In the genomic region with DNA sequence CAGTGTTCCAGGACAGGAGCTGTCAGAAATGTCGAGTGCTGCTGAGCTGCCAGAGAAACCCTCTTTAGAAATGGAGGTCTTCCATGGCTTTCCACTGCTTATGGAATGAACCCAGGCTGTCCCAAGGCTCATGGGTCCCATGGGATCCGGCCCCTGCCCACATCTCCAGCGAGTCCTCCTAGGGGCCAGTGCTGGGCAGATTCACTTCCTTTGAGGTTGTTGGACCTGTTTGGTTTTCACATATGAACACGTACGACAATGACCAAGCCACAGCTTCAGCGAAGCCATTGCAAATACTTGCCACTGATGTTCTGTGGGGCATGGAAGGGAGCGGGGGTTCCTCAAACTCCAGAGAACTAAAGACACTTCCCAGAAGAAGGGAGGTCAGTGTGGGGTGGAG, we compare ENCODE assay signal across 13 cellular contexts.
DNase-seq lines count a peak whose midpoint lies in the region; ATAC-seq and TF ChIP-seq lines count a peak whose summit lies in the region.
"Had no signal": no experiment of that assay in that cellular context is flagged by ENCODE, and none has a peak within 500 bp of the region (broad histone marks: within the 10 kb centered on the region; RNA-seq: fewer than 3 reads in every experiment).

No MANE protein-coding gene starts in this region.

- no peak overlapping the region for H3K9ac ChIP-seq in HCT116 (ENCODE audit: low read length)
- H3K9ac ChIP-seq: BLaER1 treated with 17β-estradiol and CSF1 and Interleukin-3, amounts not matched to agents 10 nM and 100 nM had no signal

- H3K4me1 ChIP-seq in HCT116 (ENCODE audit: control insufficient read depth in 1 of 2, insufficient read depth in 2 of 2, low read length in 2 of 2) (peaks cover 0 to 17% of the 10 kb centered on the region in 2 experiments; a peak in 2 of 4 replicates), esophagus muscularis mucosa (no peaks in the 10 kb centered on the region), vagina (no peaks in the 10 kb centered on the region)

- peaks cover 6% of the 10 kb centered on the region for H3K9me3 Mint-ChIP-seq in activated naive CD4-positive, alpha-beta T cell treated with anti-CD3 and anti-CD28 coated beads for 36 hours
- H3K9me3 Mint-ChIP-seq: CD8-positive, alpha-beta T cell had no signal

- no peak overlapping the region for H2AFZ ChIP-seq in HCT116 (ENCODE audit: low read depth, low read length, poor library complexity, severe bottlenecking)

- ATAC-seq in HCT116: no peak
- ATAC-seq: CD8-positive, alpha-beta T cell had no signal

- 91% methylated on average over 4 of the region's 7 CpGs for WGBS in esophagus muscularis mucosa

- H3K4me2 ChIP-seq in HCT116 (ENCODE audit: low read length): peak overlapping the region; percentile 32; the same call in 1 of the 2 replicates
- H3K4me2 ChIP-seq: BLaER1 treated with 17β-estradiol and CSF1 and Interleukin-3, amounts not matched to agents 10 nM and 100 nM had no signal

- H3K27ac Mint-ChIP-seq in activated naive CD4-positive, alpha-beta T cell treated with anti-CD3 and anti-CD28 coated beads for 36 hours: no peak overlapping the region
- H3K27ac Mint-ChIP-seq: B cell; CD8-positive, alpha-beta T cell; H9 had no signal

- TF ChIP-seq POLR2A in HCT116 (IDR thresholded peaks at IDR 0.05; ENCODE audit: borderline replicate concordance, extremely low read depth, insufficient read depth, insufficient read length): no peak
- no peak for TF ChIP-seq POLR2A in esophagus muscularis mucosa (IDR thresholded peaks at IDR 0.05; ENCODE audit: low read depth)
- TF ChIP-seq POLR2A in vagina (IDR thresholded peaks at IDR 0.05): no peak

- H3K79me2 ChIP-seq in HCT116 (ENCODE audit: insufficient read depth, low read length): no peaks in the 10 kb centered on the region

- TF ChIP-seq EP300 in esophagus muscularis mucosa (IDR thresholded peaks at IDR 0.05): no peak

- no peak overlapping the region for H3K27ac ChIP-seq in HCT116 (ENCODE audit: low read depth, low read length)
- H3K27ac ChIP-seq in esophagus muscularis mucosa (replicated peaks in 1 of 4): no peak overlapping the region
- no peak overlapping the region for H3K27ac ChIP-seq in vagina
- H3K27ac ChIP-seq: BLaER1 treated with 17β-estradiol and CSF1 and Interleukin-3, amounts not matched to agents 10 nM and 100 nM had no signal

- no peak for TF ChIP-seq RAD21 in HCT116 (IDR thresholded peaks at IDR 0.05; ENCODE audit: low read depth)

- H3K4me1 Mint-ChIP-seq in activated naive CD4-positive, alpha-beta T cell treated with anti-CD3 and anti-CD28 coated beads for 36 hours (ENCODE audit: low read depth): no peaks in the 10 kb centered on the region
- H3K4me1 Mint-ChIP-seq: B cell, H9 had no signal

- H3K27me3 ChIP-seq in HCT116 (ENCODE audit: insufficient read depth, low read length) (peaks cover 4% of the 10 kb centered on the region; the same call in 1 of the 2 replicates), esophagus muscularis mucosa (peaks cover 0 to 44% (median 0%) of the 10 kb centered on the region in 4 donors), vagina (no peaks in the 10 kb centered on the region)
- H3K27me3 ChIP-seq: BLaER1 treated with 17β-estradiol and CSF1 and Interleukin-3, amounts not matched to agents 10 nM and 100 nM had no signal

- H3K9me2 ChIP-seq in HCT116 (ENCODE audit: insufficient read depth): no peaks in the 10 kb centered on the region

- H3K9me3 ChIP-seq in HCT116 (ENCODE audit: control insufficient read depth in 1 of 2, insufficient read depth in 1 of 2, low read depth in 1 of 2, low read length in 2 of 2) (peaks cover 0 to 4% of the 10 kb centered on the region in 2 experiments; a peak in 1 of 4 replicates), esophagus muscularis mucosa (peaks cover 0 to 10% (median 6%) of the 10 kb centered on the region in 4 donors), vagina (no peaks in the 10 kb centered on the region)

- peaks cover 14% of the 10 kb centered on the region for H3K27me3 Mint-ChIP-seq in activated naive CD4-positive, alpha-beta T cell treated with anti-CD3 and anti-CD28 coated beads for 36 hours (ENCODE audit: low read depth)

- H4K20me1 ChIP-seq in HCT116 (ENCODE audit: insufficient read depth): no peaks in the 10 kb centered on the region
- H4K20me1 ChIP-seq: BLaER1 treated with 17β-estradiol and CSF1 and Interleukin-3, amounts not matched to agents 10 nM and 100 nM had no signal

- CTCF ChIA-PET in HCT116 (lab: Charles Lee): no interaction called here
- CTCF ChIA-PET in activated naive CD4-positive, alpha-beta T cell treated with anti-CD3 and anti-CD28 coated beads for 36 hours (lab: Charles Lee): no interaction called here

- H3K36me3 Mint-ChIP-seq in activated naive CD4-positive, alpha-beta T cell treated with anti-CD3 and anti-CD28 coated beads for 36 hours (ENCODE audit: low read depth): no peaks in the 10 kb centered on the region
- H3K36me3 Mint-ChIP-seq: CD8-positive, alpha-beta T cell had no signal

- no peak overlapping the region for H3K4me3 ChIP-seq in HCT116 (replicated peaks in 1 of 2; ENCODE audit: low read depth in 1 of 2, low read length in 2 of 2)
- no peak overlapping the region for H3K4me3 ChIP-seq in esophagus muscularis mucosa
- no peak overlapping the region for H3K4me3 ChIP-seq in vagina
- H3K4me3 ChIP-seq: BLaER1 treated with 17β-estradiol and CSF1 and Interleukin-3, amounts not matched to agents 10 nM and 100 nM had no signal

- TF ChIP-seq CTCF in HCT116 (IDR thresholded peaks at IDR 0.05 in 2 of 3, conservative IDR thresholded peaks at IDR 0.05 in 1 of 3; ENCODE audit: borderline replicate concordance in 1 of 3, insufficient read depth in 1 of 3, low read depth in 2 of 3, low read length in 2 of 3) (no peak), esophagus muscularis mucosa (IDR thresholded peaks at IDR 0.05) (no peak), vagina (IDR thresholded peaks at IDR 0.05) (no peak)

- RAD21 ChIA-PET in HCT116 (lab: Charles Lee; ENCODE audit: low non-redundant PET in 1 of 2, low total read pairs in 2 of 2, uncharacterized antibody in 2 of 2, unreplicated experiment in 2 of 2): no interaction called here

- H3K4me3 Mint-ChIP-seq in activated naive CD4-positive, alpha-beta T cell treated with anti-CD3 and anti-CD28 coated beads for 36 hours: no peak overlapping the region
- H3K4me3 Mint-ChIP-seq: B cell; CD8-positive, alpha-beta T cell; H9 had no signal

- POLR2A ChIA-PET in HCT116 (lab: Charles Lee): no interaction called here

- no TSS peak for BruUV-seq in HCT116 (replicated peaks; lab: Mats Ljungman, UMichigan)

- intact Hi-C loops in HCT116 (cut with micrococcal nuclease): no loop called here
- intact Hi-C loops in esophagus muscularis mucosa (cut with DNase I): no loop called here
- intact Hi-C loops in vagina (cut with DNase I): no loop called here
- intact Hi-C loops in activated naive CD4-positive, alpha-beta T cell treated with anti-CD3 and anti-CD28 coated beads for 36 hours (cut with micrococcal nuclease): no loop called here

- DNase-seq in HCT116 (ENCODE audit: low read depth, low spot score): no peak
- DNase-seq in esophagus muscularis mucosa (ENCODE audit: extremely low spot score): peak; percentile 82
- DNase-seq in mesenteric fat pad (ENCODE audit: low spot score): peak; percentile 64
- peak; percentile 58 to 67 for DNase-seq in vagina (ENCODE audit: extremely low spot score in 2 of 2)
- no peak for DNase-seq in NCI-H2227 treated with DMSO at 0.1 percent for 48 hours (lab: John Stamatoyannopoulos, UW)
- DNase-seq in activated naive CD4-positive, alpha-beta T cell treated with anti-CD3 and anti-CD28 coated beads for 36 hours: no peak
- DNase-seq: Calu3; CD8-positive, alpha-beta T cell; DMS79 treated with DMSO at 0.1 percent for 48 hours; GF-D8; H9 had no signal

- no peaks in the 10 kb centered on the region for H3K36me3 ChIP-seq in HCT116 (ENCODE audit: control insufficient read depth in 1 of 2, insufficient read depth in 2 of 2, low read length in 2 of 2)
- H3K36me3 ChIP-seq in esophagus muscularis mucosa: no peaks in the 10 kb centered on the region
- no peaks in the 10 kb centered on the region for H3K36me3 ChIP-seq in vagina
- H3K36me3 ChIP-seq: BLaER1 treated with 17β-estradiol and CSF1 and Interleukin-3, amounts not matched to agents 10 nM and 100 nM had no signal

TF ChIP-seq in HCT116, 20 proteins besides CTCF, POLR2A, EP300 and RAD21 (continues in another document):
- TF ChIP-seq SP1 (IDR thresholded peaks at IDR 0.05; ENCODE audit: low read depth) (no peak), EZH2phosphoT487 (IDR thresholded peaks at IDR 0.05; ENCODE audit: borderline replicate concordance) (no peak), ZNF274 (IDR thresholded peaks at IDR 0.05; ENCODE audit: low read depth, low read length) (no peak), JUND (IDR thresholded peaks at IDR 0.05) (no peak), SIN3A (IDR thresholded peaks at IDR 0.05; ENCODE audit: low read depth) (no peak), YY1 (IDR thresholded peaks at IDR 0.05; ENCODE audit: extremely low read depth, insufficient replicate concordance, low read depth, low read length) (no peak), REST (IDR thresholded peaks at IDR 0.05; ENCODE audit: low read depth) (no peak), SRF (IDR thresholded peaks at IDR 0.05; ENCODE audit: low read depth) (no peak), ZFX (IDR thresholded peaks at IDR 0.05) (no peak), POLR2AphosphoS5 (IDR thresholded peaks at IDR 0.05; ENCODE audit: low read depth, low read length) (no peak)

Comparison
In these comparisons a context has a peak if more than half of its experiments do, and no peak if none do; other contexts are left out.
1. DNase-seq: peak in esophagus muscularis mucosa (single experiment), mesenteric fat pad (single experiment) and vagina (2 of 2); none in HCT116 (single experiment), NCI-H2227 treated with DMSO at 0.1 percent for 48 hours (single experiment) and activated naive CD4-positive, alpha-beta T cell treated with anti-CD3 and anti-CD28 coated beads for 36 hours (single experiment).